In the genomic region with DNA sequence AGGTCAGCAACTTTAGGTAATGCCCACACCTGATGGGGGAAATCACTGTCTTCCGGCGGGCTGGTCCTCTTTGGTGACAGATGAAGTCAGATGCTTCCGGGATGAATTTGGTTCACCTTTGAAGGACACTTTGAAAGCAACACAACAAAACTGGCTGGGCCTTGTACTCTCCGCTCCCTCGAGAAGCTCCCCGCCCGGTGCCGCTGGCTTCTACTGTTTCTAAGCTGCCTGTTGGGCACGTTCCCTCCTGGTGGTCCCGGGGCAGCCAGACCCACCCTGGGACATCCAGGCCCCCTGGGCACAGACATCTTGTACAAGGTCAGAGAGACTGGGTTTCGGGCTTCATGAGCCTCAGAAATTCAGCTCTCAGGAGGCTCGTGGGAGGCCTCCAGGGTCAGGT, we compare ENCODE assay signal across 26 cellular contexts.
"Had no signal": no experiment of that assay in that cellular context is flagged by ENCODE, and none has a peak within 500 bp of the region (broad histone marks: within the 10 kb centered on the region; RNA-seq: fewer than 3 reads in every experiment).

No MANE protein-coding gene starts in this region.

- DNase-seq: dorsolateral prefrontal cortex; effector CD4-positive, alpha-beta T cell; foreskin fibroblast; gastrocnemius medialis; head of caudate nucleus; mesenchymal stem cell; midbrain; naive thymus-derived CD4-positive, alpha-beta T cell; nephron progenitor cell; stimulated activated CD4-positive, alpha-beta T cell treated with anti-CD3 and anti-CD28 coated beads, Interleukin-2, amount 100 ng/mL, for 24 hours; stimulated activated CD4-positive, alpha-beta T cell treated with anti-CD3 and anti-CD28 coated beads, Interleukin-4, amount 100 ng/mL, for 24 hours; stimulated activated naive CD8-positive, alpha-beta T cell treated with anti-CD3 and anti-CD28 coated beads, Interleukin-15, Interleukin-2, amounts not matched to agents 100 U/mL and 50 U/mL, for 24 hours; substantia nigra; testis; tibial artery had no signal

- H2AFZ ChIP-seq: parathyroid adenoma had no signal

- H3K27ac ChIP-seq: dorsolateral prefrontal cortex, epithelial cell of prostate, gastrocnemius medialis, neutrophil, parathyroid adenoma, prostate gland, right atrium auricular region, testis, tibial artery had no signal

- H3K4me3 ChIP-seq: dorsolateral prefrontal cortex, gastrocnemius medialis, prostate gland, right atrium auricular region, smooth muscle cell, testis, tibial artery had no signal

- H3K9me3 Mint-ChIP-seq: nephron progenitor cell; stimulated activated effector memory CD8-positive, alpha-beta T cell treated with anti-CD3 and anti-CD28 coated beads, Interleukin-12 subunit alpha, Interleukin-12 subunit beta, amount 100 ng/mL, for 72 hours; type B pancreatic cell had no signal

- H3K4me2 ChIP-seq: smooth muscle cell had no signal

- H3K4me3 Mint-ChIP-seq: naive thymus-derived CD4-positive, alpha-beta T cell; nephron progenitor cell; stimulated activated effector memory CD8-positive, alpha-beta T cell treated with anti-CD3 and anti-CD28 coated beads, Interleukin-12 subunit alpha, Interleukin-12 subunit beta, amount 100 ng/mL, for 72 hours; type B pancreatic cell had no signal

- H3K36me3 ChIP-seq: gastrocnemius medialis, neutrophil, prostate gland, right atrium auricular region, tibial artery had no signal

- H3K27me3 Mint-ChIP-seq: naive thymus-derived CD4-positive, alpha-beta T cell; type B pancreatic cell had no signal

- H3K27ac Mint-ChIP-seq: naive thymus-derived CD4-positive, alpha-beta T cell; stimulated activated effector memory CD8-positive, alpha-beta T cell treated with anti-CD3 and anti-CD28 coated beads, Interleukin-12 subunit alpha, Interleukin-12 subunit beta, amount 100 ng/mL, for 72 hours; type B pancreatic cell had no signal

- H3K36me3 Mint-ChIP-seq: naive thymus-derived CD4-positive, alpha-beta T cell; stimulated activated effector memory CD8-positive, alpha-beta T cell treated with anti-CD3 and anti-CD28 coated beads, Interleukin-12 subunit alpha, Interleukin-12 subunit beta, amount 100 ng/mL, for 72 hours; type B pancreatic cell had no signal

- H3K27me3 ChIP-seq: dorsolateral prefrontal cortex, gastrocnemius medialis, neutrophil, right atrium auricular region, testis had no signal

- H3K4me1 Mint-ChIP-seq: stimulated activated effector memory CD8-positive, alpha-beta T cell treated with anti-CD3 and anti-CD28 coated beads, Interleukin-12 subunit alpha, Interleukin-12 subunit beta, amount 100 ng/mL, for 72 hours had no signal

- ATAC-seq: esophagus mucosa; gastrocnemius medialis; left lobe of liver; sciatic nerve; stimulated activated effector memory CD8-positive, alpha-beta T cell treated with anti-CD3 and anti-CD28 coated beads, Interleukin-12 subunit alpha, Interleukin-12 subunit beta, amount 100 ng/mL, for 72 hours; stimulated activated naive CD8-positive, alpha-beta T cell treated with anti-CD3 and anti-CD28 coated beads, Interleukin-15, Interleukin-2, amounts not matched to agents 100 U/mL and 50 U/mL, for 24 hours had no signal

- H3K79me2 ChIP-seq: parathyroid adenoma had no signal

- H3K4me1 ChIP-seq: gastrocnemius medialis, parathyroid adenoma, prostate gland, right atrium auricular region, testis, tibial artery had no signal

- H3K9me3 ChIP-seq: gastrocnemius medialis, neutrophil, prostate gland, right atrium auricular region, testis had no signal
